ENCODE assay signal across 11 cellular contexts in genomic region chr12:46071335-46071734, GRCh38.
DNase-seq lines count a peak whose midpoint lies in the region; ATAC-seq lines count a peak whose summit lies in the region.
"Had no signal": no experiment of that assay in that cellular context is flagged by ENCODE, and none has a peak within 500 bp of the region (broad histone marks: within the 10 kb centered on the region; RNA-seq: fewer than 3 reads in every experiment).

No MANE protein-coding gene starts in this region.

- intact Hi-C loops in Right ventricle myocardium inferior (cut with DNase I) (loop anchor here (5.0 kb wide), 1 partner anchor 79 kb away; the partner anchor contains the start of gene SCAF11), left cardiac atrium (cut with DNase I) (no loop called here)

- H3K27ac ChIP-seq in epithelial cell of prostate = peak overlapping the region; percentile 52
- H3K27ac ChIP-seq: neutrophil, upper lobe of left lung had no signal

- peak; percentile 31 for ATAC-seq in Right ventricle myocardium inferior
- no peak for ATAC-seq in left cardiac atrium
- peak; percentile 41 for ATAC-seq in stimulated activated naive CD8-positive, alpha-beta T cell treated with anti-CD3 and anti-CD28 coated beads, Interleukin-15, Interleukin-2, amounts not matched to agents 100 U/mL and 50 U/mL, for 24 hours
- ATAC-seq in GM21825 (IDR thresholded peaks at IDR 0.05; ENCODE audit: unreplicated experiment) = no peak
- ATAC-seq in GM19023 (IDR thresholded peaks at IDR 0.05; ENCODE audit: unreplicated experiment) = no peak

- DNase-seq in Right ventricle myocardium inferior (ENCODE audit: missing footprints) = no peak
- DNase-seq in left cardiac atrium = no peak
- peak; percentile 29 for DNase-seq in NCI-H2196 treated with DMSO at 0.1 percent for 48 hours (lab: John Stamatoyannopoulos, UW; ENCODE audit: unreplicated experiment)
- no peak for DNase-seq in epithelial cell of prostate (ENCODE audit: low read depth, low spot score)
- DNase-seq in stimulated activated naive CD8-positive, alpha-beta T cell treated with anti-CD3 and anti-CD28 coated beads, Interleukin-15, Interleukin-2, amounts not matched to agents 100 U/mL and 50 U/mL, for 24 hours = no peak
- DNase-seq in LoVo (ENCODE audit: low spot score) = no peak
- DNase-seq: GF-D8 had no signal

Comparison
In these comparisons a context has a peak if more than half of its experiments do, and no peak if none do; other contexts are left out.
1. ATAC-seq: peak in Right ventricle myocardium inferior (single experiment) and stimulated activated naive CD8-positive, alpha-beta T cell treated with anti-CD3 and anti-CD28 coated beads, Interleukin-15, Interleukin-2, amounts not matched to agents 100 U/mL and 50 U/mL, for 24 hours (single experiment); none in left cardiac atrium (0 of 2), GM21825 (single experiment) and GM19023 (single experiment).